In the genomic region with DNA sequence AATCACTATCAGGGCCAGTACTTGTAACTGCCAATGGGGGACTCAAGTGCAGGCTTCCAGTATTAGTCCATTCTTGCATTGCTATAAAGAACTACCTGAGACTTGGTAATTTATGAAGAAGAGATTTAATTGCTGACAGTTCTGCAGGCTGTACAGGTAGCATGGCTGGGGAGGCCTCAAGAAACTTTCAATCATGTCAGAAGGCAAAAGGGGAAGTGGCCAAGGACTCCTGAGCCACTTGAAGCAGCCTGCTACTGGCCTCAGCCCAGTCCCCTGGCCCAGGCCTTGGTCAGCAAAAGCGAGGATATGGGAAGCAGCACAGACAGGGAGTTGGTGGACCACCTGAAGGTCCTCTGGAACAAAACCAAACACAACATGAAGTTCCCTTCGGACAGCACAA, we compare ENCODE assay signal across 26 cellular contexts. TPM values are rescaled to one million over a fixed set of nuclear protein-coding genes. Genes with fewer than 3 reads are reported as not detected.
DNase-seq lines count a peak whose midpoint lies in the region; ATAC-seq, FAIRE-seq and TF ChIP-seq lines count a peak whose summit lies in the region.
"Had no signal": no experiment of that assay in that cellular context is flagged by ENCODE, and none has a peak within 500 bp of the region (broad histone marks: within the 10 kb centered on the region; RNA-seq: fewer than 3 reads in every experiment).

No MANE protein-coding gene starts in this region.

- no peaks in the 10 kb centered on the region for H3K4me1 Mint-ChIP-seq in stimulated activated memory B cell treated with anti-CD40 and anti-IgM and Interleukin-4, amounts not matched to agents 10 μg/mL and 1 μg/mL and 100 μg/mL, for 72 hours
- H3K4me1 Mint-ChIP-seq in endodermal cell: peaks cover 5% of the 10 kb centered on the region
- H3K4me1 Mint-ChIP-seq: CD14-positive monocyte; CD8-positive, alpha-beta memory T cell had no signal

- ATAC-seq in GM19351 (IDR thresholded peaks at IDR 0.05; ENCODE audit: unreplicated experiment) (peak; percentile 44), GM12878 (peak; percentile 77), esophagus mucosa (no peak)
- peak; percentile 18 for ATAC-seq in stimulated activated memory B cell treated with anti-CD40 and anti-IgM and Interleukin-4, amounts not matched to agents 10 μg/mL and 1 μg/mL and 100 μg/mL, for 72 hours
- ATAC-seq: A549, HCT116 had no signal

- no peaks in the 10 kb centered on the region for H3K36me3 ChIP-seq in GM12878 (ENCODE audit: control insufficient read depth in 2 of 2, insufficient read depth in 2 of 2, low read length in 1 of 2)
- no peaks in the 10 kb centered on the region for H3K36me3 ChIP-seq in endodermal cell (ENCODE audit: control insufficient read depth, insufficient read depth, low read length)
- H3K36me3 ChIP-seq: BE2C; BLaER1 treated with 17β-estradiol and CSF1 and Interleukin-3, amounts not matched to agents 10 nM and 100 nM had no signal

- H3K79me2 ChIP-seq in GM12878 (ENCODE audit: control insufficient read depth, insufficient read depth, low read length): no peaks in the 10 kb centered on the region

- no peak for TF ChIP-seq RAD21 in GM12878 (IDR thresholded peaks at IDR 0.05; ENCODE audit: insufficient read depth, low read depth, low read length)

- DNase-seq in NB4 (ENCODE audit: low read depth): peak; percentile 4
- DNase-seq in GM12878 (ENCODE audit: low read depth, low spot score): no peak
- no peak for DNase-seq in caudate nucleus (lab: John Stamatoyannopoulos, UW)
- no peak for DNase-seq in endodermal cell
- DNase-seq: 8988T; ACHN; AML-193; BE2C; CD4-positive, alpha-beta T cell; CD8-positive, alpha-beta memory T cell; DMS 273 treated with DMSO at 0.1 percent for 48 hours; DMS79; EL; GDM1; GOT3; H7 had no signal

- no peak overlapping the region for H3K4me3 ChIP-seq in NB4 (ENCODE audit: low read depth, low read length)
- no peak overlapping the region for H3K4me3 ChIP-seq in GM12878
- H3K4me3 ChIP-seq in endodermal cell (ENCODE audit: low read length): no peak overlapping the region
- H3K4me3 ChIP-seq: A549; BLaER1 treated with 17β-estradiol and CSF1 and Interleukin-3, amounts not matched to agents 10 nM and 100 nM had no signal

- intact Hi-C loops in GM12878 (cut with micrococcal nuclease; ENCODE audit: unreplicated experiment): no loop called here

- H3K36me3 Mint-ChIP-seq in stimulated activated memory B cell treated with anti-CD40 and anti-IgM and Interleukin-4, amounts not matched to agents 10 μg/mL and 1 μg/mL and 100 μg/mL, for 72 hours: no peaks in the 10 kb centered on the region
- no peaks in the 10 kb centered on the region for H3K36me3 Mint-ChIP-seq in endodermal cell (ENCODE audit: low read depth)
- H3K36me3 Mint-ChIP-seq: CD14-positive monocyte had no signal

- H3K9me3 ChIP-seq in GM12878 (replicated peaks; ENCODE audit: control insufficient read depth, insufficient read depth, low read length) (peaks cover 5% of the 10 kb centered on the region; the same call in 2 of the 3 replicates), endodermal cell (ENCODE audit: control insufficient read depth, low read length) (peaks cover 13% of the 10 kb centered on the region)
- H3K9me3 ChIP-seq: BE2C had no signal

- H3K27ac ChIP-seq in GM12878 (ENCODE audit: control insufficient read depth, insufficient read depth) (no peak overlapping the region), caudate nucleus (ENCODE audit: low read depth, low read length) (no peak overlapping the region), endodermal cell (ENCODE audit: low read depth, low read length) (no peak overlapping the region)
- H3K27ac ChIP-seq: A549; BLaER1 treated with 17β-estradiol and CSF1 and Interleukin-3, amounts not matched to agents 10 nM and 100 nM had no signal

- no peak overlapping the region for H3K4me3 Mint-ChIP-seq in stimulated activated memory B cell treated with anti-CD40 and anti-IgM and Interleukin-4, amounts not matched to agents 10 μg/mL and 1 μg/mL and 100 μg/mL, for 72 hours
- no peak overlapping the region for H3K4me3 Mint-ChIP-seq in endodermal cell
- H3K4me3 Mint-ChIP-seq: CD14-positive monocyte; CD4-positive, alpha-beta T cell; CD8-positive, alpha-beta memory T cell had no signal

- no peak overlapping the region for H3K4me2 ChIP-seq in GM12878 (ENCODE audit: control insufficient read depth, insufficient read depth)
- H3K4me2 ChIP-seq: A549; BLaER1 treated with 17β-estradiol and CSF1 and Interleukin-3, amounts not matched to agents 10 nM and 100 nM had no signal

- BruUV-seq in GM12878 (replicated peaks; lab: Mats Ljungman, UMichigan): no TSS peak

- no peak overlapping the region for H3K27ac Mint-ChIP-seq in stimulated activated memory B cell treated with anti-CD40 and anti-IgM and Interleukin-4, amounts not matched to agents 10 μg/mL and 1 μg/mL and 100 μg/mL, for 72 hours
- H3K27ac Mint-ChIP-seq in endodermal cell: no peak overlapping the region
- H3K27ac Mint-ChIP-seq: CD4-positive, alpha-beta T cell had no signal

- 0% methylated on average over 2 of the region's 2 CpGs for WGBS in GM12878 (ENCODE audit: insufficient coverage, insufficient replicate concordance, low lambda C conversion rate, missing lambda C conversion rate)
- 48 to 100% methylated on average over 1 to 2 of the region's 2 CpGs for WGBS in endodermal cell (ENCODE audit: insufficient coverage in 1 of 2, insufficient read length in 1 of 2), 2 experiments

- H3K27me3 ChIP-seq in GM12878 (replicated peaks in 1 of 2; ENCODE audit: control insufficient read depth in 2 of 2, insufficient read depth in 2 of 2, low read length in 1 of 2): no peaks in the 10 kb centered on the region
- no peaks in the 10 kb centered on the region for H3K27me3 ChIP-seq in endodermal cell (ENCODE audit: control insufficient read depth, insufficient read depth, low read length, poor library complexity, severe bottlenecking)
- H3K27me3 ChIP-seq: BE2C; BLaER1 treated with 17β-estradiol and CSF1 and Interleukin-3, amounts not matched to agents 10 nM and 100 nM had no signal

- FAIRE-seq in GM12878 (lab: Jason Lieb, UNC): no peak
- FAIRE-seq: A549, D721Med, GM12892, GM19239 had no signal

- H3K27me3 Mint-ChIP-seq in stimulated activated memory B cell treated with anti-CD40 and anti-IgM and Interleukin-4, amounts not matched to agents 10 μg/mL and 1 μg/mL and 100 μg/mL, for 72 hours: no peaks in the 10 kb centered on the region
- H3K27me3 Mint-ChIP-seq in endodermal cell (ENCODE audit: insufficient read depth): no peaks in the 10 kb centered on the region
- H3K27me3 Mint-ChIP-seq: CD4-positive, alpha-beta T cell; CD8-positive, alpha-beta memory T cell had no signal

- POLR2A ChIA-PET in GM12878 (lab: Charles Lee): no interaction called here

- SMC1A ChIA-PET in GM12878 (lab: Charles Lee; ENCODE audit: uncharacterized antibody, unreplicated experiment): interaction anchor here (1.0 kb wide), 1 partner anchor 58 kb away, joined by 3 read pairs; no protein-coding TSS in a partner anchor

- no peaks in the 10 kb centered on the region for H4K20me1 ChIP-seq in GM12878 (ENCODE audit: control insufficient read depth, insufficient read depth)
- H4K20me1 ChIP-seq: BLaER1 treated with 17β-estradiol and CSF1 and Interleukin-3, amounts not matched to agents 10 nM and 100 nM had no signal

- CTCF ChIA-PET in GM12878 (lab: Yijun Ruan, JAX): no interaction called here

- TF ChIP-seq CTCF in NB4 (IDR thresholded peaks at IDR 0.05; ENCODE audit: low read depth, low read length): no peak
- no peak for TF ChIP-seq CTCF in GM12878 (IDR thresholded peaks at IDR 0.05 in 2 of 3, conservative IDR thresholded peaks at IDR 0.05 in 1 of 3; ENCODE audit: control insufficient read depth in 2 of 3, extremely low read depth in 1 of 3, insufficient read depth in 1 of 3, low read depth in 3 of 3, low read length in 3 of 3)
- TF ChIP-seq CTCF in endodermal cell (conservative IDR thresholded peaks at IDR 0.05): no peak

- TF ChIP-seq EP300 in GM12878 (IDR thresholded peaks at IDR 0.05; ENCODE audit: borderline replicate concordance in 1 of 2, control insufficient read depth in 1 of 2, low read depth in 2 of 2, low read length in 2 of 2): no peak

- peaks cover 17% of the 10 kb centered on the region for H3K9me3 Mint-ChIP-seq in stimulated activated memory B cell treated with anti-CD40 and anti-IgM and Interleukin-4, amounts not matched to agents 10 μg/mL and 1 μg/mL and 100 μg/mL, for 72 hours
- H3K9me3 Mint-ChIP-seq in endodermal cell: peaks cover 14% of the 10 kb centered on the region

- in situ Hi-C loops in GM12878 (cut with MboI): no loop called here

- H3K4me1 ChIP-seq in GM12878 (ENCODE audit: control insufficient read depth, insufficient read depth, low read length) (no peaks in the 10 kb centered on the region), endodermal cell (ENCODE audit: control insufficient read depth, insufficient read depth, low read length) (no peaks in the 10 kb centered on the region)
- H3K4me1 ChIP-seq: A549; BE2C; BLaER1 treated with 17β-estradiol and CSF1 and Interleukin-3, amounts not matched to agents 10 nM and 100 nM had no signal

- H2AFZ ChIP-seq in GM12878 (ENCODE audit: control insufficient read depth, low read depth, low read length): no peak overlapping the region

- no peak overlapping the region for H3K9ac ChIP-seq in GM12878 (ENCODE audit: control insufficient read depth, insufficient read depth, low read length)
- no peak overlapping the region for H3K9ac ChIP-seq in endodermal cell (ENCODE audit: extremely low read depth, low read length, poor library complexity, severe bottlenecking)
- H3K9ac ChIP-seq: BLaER1 treated with 17β-estradiol and CSF1 and Interleukin-3, amounts not matched to agents 10 nM and 100 nM had no signal

- RAD21 ChIA-PET in GM12878 (lab: Charles Lee; ENCODE audit: unreplicated experiment): no interaction called here

- TF ChIP-seq POLR2A in NB4 (IDR thresholded peaks at IDR 0.05; ENCODE audit: extremely low read depth, insufficient read length) (no peak), GM12878 (IDR thresholded peaks at IDR 0.05; ENCODE audit: low read depth, low read length) (no peak)

RNA-seq across cellular contexts. Expression of a gene that starts 29.2 kb away (rescaled TPM):
- 86.6 and 90.9 TPM in 2 replicates for total RNA-seq in GM12878 (2013; cell fraction: nucleolus; rRNA removed)
- total RNA-seq in GM12878 (2014; rRNA removed) (not detected in 2 replicates), GM12878 (2014; rRNA removed; fragmentation: Illumina TruSeq; extraction: Trizol) (not detected in 2 replicates), GM12878 (2021) (not detected in 2 replicates), esophagus mucosa (not detected), endodermal cell (not detected)
- polyA plus RNA-seq in GM12878 (2011; ENCODE audit: low read depth): not detected
- polyA plus RNA-seq in GM12878 (2011; rRNA removed) (0.50 and 1.2 TPM in 2 replicates), GM12878 (2014; fragmentation: Illumina TruSeq; extraction: Trizol) (not detected in 2 replicates), GM12878 (2014; fragmentation: Nextera tagmentation; extraction: Ambion mirVana) (not detected), GM12878 (2014; rRNA removed) (not detected in 2 replicates), GM12878 (2016; fragmentation: Nextera tagmentation; extraction: Ambion mirVana) (not detected)
- 0.03 and 0.04 TPM in 2 replicates for polyA plus RNA-seq in GM12878 (2011; cell fraction: cytosol; rRNA removed)
- 1.3 and 1.9 TPM in 2 replicates for polyA plus RNA-seq in GM12878 (2011; cell fraction: nucleus; rRNA removed)
- not detected in 2 replicates for polyA plus RNA-seq in GM12878 (2012)
- polyA minus RNA-seq in GM12878 (2011; rRNA and poly(A)+ RNA removed): 4.1 TPM in 2 replicates
- not detected in 2 replicates for polyA minus RNA-seq in GM12878 (2011; cell fraction: cytosol; rRNA and poly(A)+ RNA removed)
- 6.9 and 7.4 TPM in 2 replicates for polyA minus RNA-seq in GM12878 (2011; cell fraction: nucleus; rRNA and poly(A)+ RNA removed)
- not detected for polyA plus RNA-seq in endodermal cell (2013, experiment 1 of 2)
- not detected for polyA plus RNA-seq in endodermal cell (2013, experiment 2 of 2)
- total RNA-seq: CD4-positive, alpha-beta T cell; CD8-positive, alpha-beta memory T cell; H7 had no signal
- polyA plus RNA-seq: A549; CD14-positive monocyte; CD8-positive, alpha-beta memory T cell had no signal

RNA-seq across cellular contexts. Expression of a gene that starts 43.3 kb away (rescaled TPM):
- total RNA-seq in GM12878 (2013; cell fraction: nucleolus; rRNA removed): 211 and 214 TPM in 2 replicates
- total RNA-seq in GM12878 (2014; rRNA removed) (not detected in 2 replicates), GM12878 (2014; rRNA removed; fragmentation: Illumina TruSeq; extraction: Trizol) (not detected in 2 replicates), GM12878 (2021) (not detected in 2 replicates), esophagus mucosa (not detected), endodermal cell (not detected)
- not detected for polyA plus RNA-seq in GM12878 (2011; ENCODE audit: low read depth)
- polyA plus RNA-seq in GM12878 (2011; rRNA removed) (1.6 and 3.0 TPM in 2 replicates), GM12878 (2014; fragmentation: Illumina TruSeq; extraction: Trizol) (not detected in 2 replicates), GM12878 (2014; fragmentation: Nextera tagmentation; extraction: Ambion mirVana) (not detected), GM12878 (2014; rRNA removed) (not detected in 2 replicates), GM12878 (2016; fragmentation: Nextera tagmentation; extraction: Ambion mirVana) (not detected)
- polyA plus RNA-seq in GM12878 (2011; cell fraction: cytosol; rRNA removed): 0.06 TPM in 1 of 2 replicates, not detected in the other
- polyA plus RNA-seq in GM12878 (2011; cell fraction: nucleus; rRNA removed): 5.0 and 5.2 TPM in 2 replicates
- not detected in 2 replicates for polyA plus RNA-seq in GM12878 (2012)
- polyA minus RNA-seq in GM12878 (2011; rRNA and poly(A)+ RNA removed): 24.2 and 28.9 TPM in 2 replicates
- polyA minus RNA-seq in GM12878 (2011; cell fraction: cytosol; rRNA and poly(A)+ RNA removed): not detected in 2 replicates
- polyA minus RNA-seq in GM12878 (2011; cell fraction: nucleus; rRNA and poly(A)+ RNA removed): 32.3 and 44.6 TPM in 2 replicates
- not detected for polyA plus RNA-seq in endodermal cell (2013, experiment 1 of 2)
- not detected for polyA plus RNA-seq in endodermal cell (2013, experiment 2 of 2)
- total RNA-seq: CD4-positive, alpha-beta T cell; CD8-positive, alpha-beta memory T cell; H7 had no signal
- polyA plus RNA-seq: A549; CD14-positive monocyte; CD8-positive, alpha-beta memory T cell had no signal
